1 cellular context compared by ENCODE assay signal in genomic region chr11:111735262-111736116, GRCh38.
A peak's percentile ranks its signal among the peaks of the same experiment; 100 is the strongest.
TF ChIP-seq lines count a peak whose summit lies in the region.

No MANE protein-coding gene starts in this region.

TF ChIP-seq in HEK293, 187 proteins besides CTCF, POLR2A, EP300 and RAD21 (continued from another document and continues in another):
- TF ChIP-seq, protein P1, sequence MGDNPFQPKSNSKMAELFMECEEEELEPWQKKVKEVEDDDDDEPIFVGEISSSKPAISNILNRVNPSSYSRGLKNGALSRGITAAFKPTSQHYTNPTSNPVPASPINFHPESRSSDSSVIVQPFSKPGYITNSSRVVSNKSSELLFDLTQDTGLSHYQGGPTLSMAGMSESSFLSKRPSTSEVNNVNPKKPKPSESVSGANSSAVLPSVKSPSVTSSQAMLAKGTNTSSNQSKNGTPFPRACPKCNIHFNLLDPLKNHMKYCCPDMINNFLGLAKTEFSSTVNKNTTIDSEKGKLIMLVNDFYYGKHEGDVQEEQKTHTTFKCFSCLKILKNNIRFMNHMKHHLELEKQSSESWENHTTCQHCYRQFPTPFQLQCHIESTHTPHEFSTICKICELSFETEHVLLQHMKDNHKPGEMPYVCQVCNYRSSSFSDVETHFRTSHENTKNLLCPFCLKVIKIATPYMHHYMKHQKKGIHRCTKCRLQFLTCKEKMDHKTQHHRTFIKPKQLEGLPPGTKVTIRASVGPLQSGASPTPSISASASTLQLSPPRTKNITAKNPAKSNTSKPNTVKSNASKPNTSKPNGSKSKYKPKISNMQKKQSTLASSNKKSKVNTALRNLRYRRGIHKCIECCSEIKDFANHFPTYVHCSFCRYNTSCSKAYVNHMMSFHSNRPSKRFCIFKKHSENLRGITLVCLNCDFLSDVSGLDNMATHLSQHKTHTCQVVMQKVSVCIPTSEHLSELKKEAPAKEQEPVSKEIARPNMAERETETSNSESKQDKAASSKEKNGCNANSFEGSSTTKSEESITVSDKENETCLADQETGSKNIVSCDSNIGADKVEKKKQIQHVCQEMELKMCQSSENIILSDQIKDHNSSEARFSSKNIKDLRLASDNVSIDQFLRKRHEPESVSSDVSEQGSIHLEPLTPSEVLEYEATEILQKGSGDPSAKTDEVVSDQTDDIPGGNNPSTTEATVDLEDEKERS (tag by site-specific recombination; IDR thresholded peaks at IDR 0.05), result no peak
- TF ChIP-seq FEZF1 (tag by site-specific recombination; IDR thresholded peaks at IDR 0.05), result peak; percentile 11; the same call in 1 of the 2 replicates
- no peak for TF ChIP-seq ZBTB26 (tag by site-specific recombination; optimal IDR thresholded peaks at IDR 0.05)
- peak; percentile 94 for TF ChIP-seq ZBTB17 (tag by site-specific recombination; IDR thresholded peaks at IDR 0.05)
- TF ChIP-seq ZNF768 (tag by site-specific recombination; IDR thresholded peaks at IDR 0.05), result no peak
- TF ChIP-seq, protein P2, sequence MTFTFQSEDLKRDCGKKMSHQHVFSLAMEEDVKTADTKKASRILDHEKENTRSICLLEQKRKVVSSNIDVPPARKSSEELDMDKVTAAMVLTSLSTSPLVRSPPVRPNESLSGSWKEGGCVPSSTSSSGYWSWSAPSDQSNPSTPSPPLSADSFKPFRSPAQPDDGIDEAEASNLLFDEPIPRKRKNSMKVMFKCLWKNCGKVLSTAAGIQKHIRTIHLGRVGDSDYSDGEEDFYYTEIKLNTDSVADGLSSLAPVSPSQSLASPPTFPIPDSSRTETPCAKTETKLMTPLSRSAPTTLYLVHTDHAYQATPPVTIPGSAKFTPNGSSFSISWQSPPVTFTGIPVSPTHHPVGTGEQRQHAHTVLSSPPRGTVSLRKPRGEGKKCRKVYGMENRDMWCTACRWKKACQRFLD (tag by site-specific recombination; IDR thresholded peaks at IDR 0.05), result no peak
- no peak for TF ChIP-seq ZNF169 (tag by site-specific recombination; IDR thresholded peaks at IDR 0.05)
- no peak for TF ChIP-seq ZNF561 (tag by site-specific recombination; IDR thresholded peaks at IDR 0.05; ENCODE audit: borderline replicate concordance)
- TF ChIP-seq ZNF157 (tag by site-specific recombination; IDR thresholded peaks at IDR 0.05), result no peak
- TF ChIP-seq ZNF248 (tag by site-specific recombination; IDR thresholded peaks at IDR 0.05), result no peak
- no peak; the same call in 1 of the 2 replicates for TF ChIP-seq ZXDB (tag by site-specific recombination; IDR thresholded peaks at IDR 0.05)
- TF ChIP-seq ZNF473 (tag by site-specific recombination; IDR thresholded peaks at IDR 0.05), result no peak
- no peak for TF ChIP-seq KLF1 (tag by site-specific recombination; IDR thresholded peaks at IDR 0.05)
- peak; percentile 81 for TF ChIP-seq ZSCAN30 (tag by site-specific recombination; IDR thresholded peaks at IDR 0.05)
- TF ChIP-seq ZFP37 (tag by site-specific recombination; IDR thresholded peaks at IDR 0.05), result no peak; the same call in 1 of the 2 replicates
- no peak for TF ChIP-seq PRDM2 (tag by site-specific recombination; IDR thresholded peaks at IDR 0.05; ENCODE audit: borderline replicate concordance)
- peak; percentile 37; the same call in 1 of the 2 replicates for TF ChIP-seq KLF8 (tag by site-specific recombination; IDR thresholded peaks at IDR 0.05)
- no peak for TF ChIP-seq MYNN (tag by site-specific recombination; IDR thresholded peaks at IDR 0.05; ENCODE audit: borderline replicate concordance)
- peak; percentile 69 for TF ChIP-seq OSR2 (tag by site-specific recombination; IDR thresholded peaks at IDR 0.05)
- TF ChIP-seq ZNF488 (tag by site-specific recombination; IDR thresholded peaks at IDR 0.05), result no peak
- TF ChIP-seq ZNF416 (tag by site-specific recombination; IDR thresholded peaks at IDR 0.05), result no peak
- TF ChIP-seq ZNF791 (tag by site-specific recombination; IDR thresholded peaks at IDR 0.05), result no peak
- TF ChIP-seq GLI4 (tag by site-specific recombination; IDR thresholded peaks at IDR 0.05), result no peak
- no peak for TF ChIP-seq ZBTB7A (tag by site-specific recombination; IDR thresholded peaks at IDR 0.05; ENCODE audit: low read depth)
- TF ChIP-seq IKZF3 (tag by site-specific recombination; IDR thresholded peaks at IDR 0.05), result peak; percentile 37; the same call in 1 of the 2 replicates
- TF ChIP-seq BCL11B (tag by site-specific recombination; IDR thresholded peaks at IDR 0.05; ENCODE audit: low read depth), result no peak
- TF ChIP-seq SP7 (tag by site-specific recombination; IDR thresholded peaks at IDR 0.05), result peak; percentile 45
- TF ChIP-seq ZNF404 (tag by site-specific recombination; IDR thresholded peaks at IDR 0.05), result no peak
- no peak for TF ChIP-seq ZNF433 (tag by site-specific recombination; IDR thresholded peaks at IDR 0.05; ENCODE audit: low read depth)
- no peak for TF ChIP-seq HOXD13 (CRISPR knock-in tag; IDR thresholded peaks at IDR 0.05; ENCODE audit: borderline replicate concordance)
- 0 out of 2 replicates have a peak, but pooled peaks have one; percentile 9 for TF ChIP-seq GLIS1 (tag by site-specific recombination; IDR thresholded peaks at IDR 0.05)
- TF ChIP-seq, protein P3, sequence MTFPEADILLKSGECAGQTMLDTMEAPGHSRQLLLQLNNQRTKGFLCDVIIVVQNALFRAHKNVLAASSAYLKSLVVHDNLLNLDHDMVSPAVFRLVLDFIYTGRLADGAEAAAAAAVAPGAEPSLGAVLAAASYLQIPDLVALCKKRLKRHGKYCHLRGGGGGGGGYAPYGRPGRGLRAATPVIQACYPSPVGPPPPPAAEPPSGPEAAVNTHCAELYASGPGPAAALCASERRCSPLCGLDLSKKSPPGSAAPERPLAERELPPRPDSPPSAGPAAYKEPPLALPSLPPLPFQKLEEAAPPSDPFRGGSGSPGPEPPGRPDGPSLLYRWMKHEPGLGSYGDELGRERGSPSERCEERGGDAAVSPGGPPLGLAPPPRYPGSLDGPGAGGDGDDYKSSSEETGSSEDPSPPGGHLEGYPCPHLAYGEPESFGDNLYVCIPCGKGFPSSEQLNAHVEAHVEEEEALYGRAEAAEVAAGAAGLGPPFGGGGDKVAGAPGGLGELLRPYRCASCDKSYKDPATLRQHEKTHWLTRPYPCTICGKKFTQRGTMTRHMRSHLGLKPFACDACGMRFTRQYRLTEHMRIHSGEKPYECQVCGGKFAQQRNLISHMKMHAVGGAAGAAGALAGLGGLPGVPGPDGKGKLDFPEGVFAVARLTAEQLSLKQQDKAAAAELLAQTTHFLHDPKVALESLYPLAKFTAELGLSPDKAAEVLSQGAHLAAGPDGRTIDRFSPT (tag by site-specific recombination; IDR thresholded peaks at IDR 0.05), result no peak
- no peak for TF ChIP-seq SP3 (tag by site-specific recombination; IDR thresholded peaks at IDR 0.05)
- TF ChIP-seq, protein P4, sequence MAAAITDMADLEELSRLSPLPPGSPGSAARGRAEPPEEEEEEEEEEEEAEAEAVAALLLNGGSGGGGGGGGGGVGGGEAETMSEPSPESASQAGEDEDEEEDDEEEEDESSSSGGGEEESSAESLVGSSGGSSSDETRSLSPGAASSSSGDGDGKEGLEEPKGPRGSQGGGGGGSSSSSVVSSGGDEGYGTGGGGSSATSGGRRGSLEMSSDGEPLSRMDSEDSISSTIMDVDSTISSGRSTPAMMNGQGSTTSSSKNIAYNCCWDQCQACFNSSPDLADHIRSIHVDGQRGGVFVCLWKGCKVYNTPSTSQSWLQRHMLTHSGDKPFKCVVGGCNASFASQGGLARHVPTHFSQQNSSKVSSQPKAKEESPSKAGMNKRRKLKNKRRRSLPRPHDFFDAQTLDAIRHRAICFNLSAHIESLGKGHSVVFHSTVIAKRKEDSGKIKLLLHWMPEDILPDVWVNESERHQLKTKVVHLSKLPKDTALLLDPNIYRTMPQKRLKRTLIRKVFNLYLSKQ (tag by site-specific recombination; IDR thresholded peaks at IDR 0.05; ENCODE audit: borderline replicate concordance), result no peak
- 0 out of 2 replicates have a peak, but pooled peaks have one; percentile 9 for TF ChIP-seq ZBTB20 (tag by site-specific recombination; IDR thresholded peaks at IDR 0.05)
- TF ChIP-seq ZNF175 (tag by site-specific recombination; IDR thresholded peaks at IDR 0.05), result no peak
- no peak for TF ChIP-seq KLF7 (tag by site-specific recombination; IDR thresholded peaks at IDR 0.05; ENCODE audit: borderline replicate concordance)
- no peak for TF ChIP-seq ZNF639 (tag by site-specific recombination; IDR thresholded peaks at IDR 0.05)
- TF ChIP-seq ZNF776 (tag by site-specific recombination; IDR thresholded peaks at IDR 0.05; ENCODE audit: borderline replicate concordance), result no peak
- no peak for TF ChIP-seq KLF9 (tag by site-specific recombination; IDR thresholded peaks at IDR 0.05; ENCODE audit: low read depth)
- peak; percentile 27; the same call in 1 of the 2 replicates for TF ChIP-seq ZNF660 (tag by site-specific recombination; IDR thresholded peaks at IDR 0.05)
- TF ChIP-seq ZNF521 (tag by site-specific recombination; IDR thresholded peaks at IDR 0.05), result no peak
- no peak for TF ChIP-seq BCL11A (tag by site-specific recombination; IDR thresholded peaks at IDR 0.05; ENCODE audit: low read depth)
- TF ChIP-seq ZNF596 (tag by site-specific recombination; IDR thresholded peaks at IDR 0.05), result no peak
- TF ChIP-seq YY2 (tag by site-specific recombination; IDR thresholded peaks at IDR 0.05), result no peak
- peak; percentile 65; the same call in 1 of the 2 replicates for TF ChIP-seq ZNF24 (tag by site-specific recombination; IDR thresholded peaks at IDR 0.05)
- TF ChIP-seq ZNF837 (tag by site-specific recombination; IDR thresholded peaks at IDR 0.05), result no peak
- no peak for TF ChIP-seq ZNF292 (tag by site-specific recombination; IDR thresholded peaks at IDR 0.05; ENCODE audit: borderline replicate concordance, low read depth)
